8 cellular contexts compared by ENCODE assay signal in genomic region chr11:118571584-118572074, GRCh38. TPM values are rescaled to one million over a fixed set of nuclear protein-coding genes. Genes with fewer than 3 reads are reported as not detected.
DNase-seq lines count a peak whose midpoint lies in the region; ATAC-seq and TF ChIP-seq lines count a peak whose summit lies in the region.
"Not testable (repeated sequence)": the region's sequence is repeated elsewhere in the genome, so short reads cannot be mapped to it uniquely, and the experiment has no call there.

No MANE protein-coding gene starts in this region.

- not testable (repeated sequence) for TF ChIP-seq CTCF in A673 (conservative IDR thresholded peaks at IDR 0.05; ENCODE audit: low read depth, low read length); HL-60 (IDR thresholded peaks at IDR 0.05; ENCODE audit: insufficient read depth, low read length); fibroblast of pulmonary artery (IDR thresholded peaks at IDR 0.05; ENCODE audit: low read length, missing control alignments)

- H2BK15ac ChIP-seq in mesenchymal stem cell (ENCODE audit: low read depth, poor library complexity, severe bottlenecking): not testable (repeated sequence)

- peak; percentile 3 for ATAC-seq in GM19372 (IDR thresholded peaks at IDR 0.05; ENCODE audit: low read depth, unreplicated experiment)
- not testable (repeated sequence) for ATAC-seq in T-helper 17 cell

- peak overlapping the region; percentile 99 for H3K4me3 Mint-ChIP-seq in T-helper 17 cell

- not testable (repeated sequence) for H3K36me3 Mint-ChIP-seq in T-helper 17 cell (ENCODE audit: low read depth)

- 62% methylated on average over 7 of the region's 18 CpGs for WGBS in mesenchymal stem cell

- H3K36me3 ChIP-seq in A673 (ENCODE audit: insufficient read depth, low read length, poor library complexity, severe bottlenecking); mesenchymal stem cell (ENCODE audit: control insufficient read depth in 1 of 2, insufficient read depth in 2 of 2, low read depth in 1 of 2, low read length in 2 of 2): not testable (repeated sequence)

- peaks cover 28% of the 10 kb centered on the region for H3K4me1 ChIP-seq in A673 (ENCODE audit: insufficient read depth, low read length, poor library complexity, severe bottlenecking)
- H3K4me1 ChIP-seq in mesenchymal stem cell (ENCODE audit: control insufficient read depth, insufficient read depth, low read depth, low read length): not testable (repeated sequence)

- peak overlapping the region in 1 of 2 experiments; percentile 54 for H3K18ac ChIP-seq in mesenchymal stem cell (ENCODE audit: low read depth in 1 of 2, low read length in 2 of 2)

- H3K23ac ChIP-seq in mesenchymal stem cell (ENCODE audit: low read length in 2 of 2): not testable (repeated sequence)

- H2BK5ac ChIP-seq in mesenchymal stem cell (ENCODE audit: low read depth, low read length, poor library complexity, severe bottlenecking): not testable (repeated sequence)

- not testable (repeated sequence) for H2BK120ac ChIP-seq in mesenchymal stem cell (ENCODE audit: low read depth, low read length)

- CTCF ChIA-PET in A673 (lab: Charles Lee): not testable (repeated sequence)

- H4K8ac ChIP-seq in mesenchymal stem cell (ENCODE audit: low read length): peak overlapping the region; percentile 80

- not testable (repeated sequence) for H3K4me2 ChIP-seq in mesenchymal stem cell (ENCODE audit: low read length, poor library complexity, severe bottlenecking)

- peak overlapping the region; percentile 100 for H3K9ac ChIP-seq in mesenchymal stem cell (ENCODE audit: low read length)

- H2AK5ac ChIP-seq in mesenchymal stem cell (ENCODE audit: low read length, severe bottlenecking): not testable (repeated sequence)

- peak overlapping the region; percentile 98 for H3K27ac ChIP-seq in A673 (ENCODE audit: low read depth, low read length, poor library complexity, severe bottlenecking)
- peak overlapping the region; percentile 95 for H3K27ac ChIP-seq in HL-60 (replicated peaks)
- not testable (repeated sequence) for H3K27ac ChIP-seq in mesenchymal stem cell (ENCODE audit: low read length, poor library complexity, severe bottlenecking)
- H3K27ac ChIP-seq in skin epidermis: peak overlapping the region in 20 of 21 experiments; percentile 92 to 100 (median 98)

- H3K27me3 ChIP-seq in A673 (replicated peaks; ENCODE audit: insufficient read depth, low read depth, low read length, poor library complexity); HL-60 (ENCODE audit: insufficient read depth, poor library complexity, severe bottlenecking); mesenchymal stem cell (ENCODE audit: control insufficient read depth in 1 of 2, insufficient read depth in 1 of 2, low read length in 2 of 2): not testable (repeated sequence)

- not testable (repeated sequence) for H3K27me3 Mint-ChIP-seq in T-helper 17 cell

- H3K4me3 ChIP-seq in A673 (ENCODE audit: low read depth, low read length, poor library complexity, severe bottlenecking): peak overlapping the region; percentile 100
- peak overlapping the region; percentile 96 for H3K4me3 ChIP-seq in HL-60 (replicated peaks; ENCODE audit: insufficient read depth, low read length)
- H3K4me3 ChIP-seq in fibroblast of pulmonary artery (replicated peaks; ENCODE audit: low read depth, low read length): peak overlapping the region; percentile 97
- H3K4me3 ChIP-seq in mesenchymal stem cell (ENCODE audit: insufficient read depth in 1 of 2, low read depth in 1 of 2, low read length in 2 of 2): peak overlapping the region in 1 of 2 experiments; percentile 85
- H3K4me3 ChIP-seq in skin epidermis: peak overlapping the region; percentile 74 to 98 (median 92)

- not testable (repeated sequence) for H3K9me3 ChIP-seq in A673 (ENCODE audit: low read depth, low read length, poor library complexity, severe bottlenecking); T-helper 17 cell (ENCODE audit: control insufficient read depth, low read length, poor library complexity, severe bottlenecking); mesenchymal stem cell (ENCODE audit: control insufficient read depth, low read length)

- H4K91ac ChIP-seq in mesenchymal stem cell (ENCODE audit: low read length): not testable (repeated sequence)

- H3K79me1 ChIP-seq in mesenchymal stem cell (replicated peaks; ENCODE audit: low read length, poor library complexity, severe bottlenecking): not testable (repeated sequence)

- DNase-seq in A673 (ENCODE audit: low spot score) (peak; percentile 10), HL-60 (ENCODE audit: low read depth in 1 of 2, low spot score in 1 of 2) (peak in 1 of 2 experiments; percentile 3), amniotic epithelial cell (ENCODE audit: low read depth) (peak; percentile 25), mesenchymal stem cell (peak; percentile 50)
- not testable (repeated sequence) for DNase-seq in T-helper 17 cell; fibroblast of pulmonary artery (ENCODE audit: low read depth)

- H2AFZ ChIP-seq in mesenchymal stem cell (ENCODE audit: low read depth, low read length): not testable (repeated sequence)

- H2BK12ac ChIP-seq in mesenchymal stem cell (ENCODE audit: low read length in 2 of 2): not testable (repeated sequence)

- H3K4me1 Mint-ChIP-seq in T-helper 17 cell: peaks cover 31% of the 10 kb centered on the region

- POLR2A ChIA-PET in A673 (lab: Charles Lee; ENCODE audit: low non-redundant PET): interaction anchor here (0.7 kb wide), 1 partner anchor 44 kb away, joined by 10 read pairs; no protein-coding TSS in a partner anchor

- peak overlapping the region; percentile 99 for H3K27ac Mint-ChIP-seq in T-helper 17 cell

- intact Hi-C loops in A673 (cut with micrococcal nuclease; ENCODE audit: unreplicated experiment): not testable (repeated sequence)

- not testable (repeated sequence) for H3K14ac ChIP-seq in mesenchymal stem cell (ENCODE audit: low read length in 2 of 2)

- BruUV-seq in A673 (replicated peaks; lab: Mats Ljungman, UMichigan): TSS peak; percentile 87

- H3K4ac ChIP-seq in mesenchymal stem cell (ENCODE audit: low read depth in 1 of 2, low read length in 2 of 2): not testable (repeated sequence)

RNA-seq across cellular contexts. Expression of gene ARCN1, which starts 0.6 kb away (rescaled TPM):
- total RNA-seq in A673 (2021) (217 and 220 TPM in 2 replicates), T-helper 17 cell (10 to 100 TPM; 86.2 to 87.5 TPM)
- polyA plus RNA-seq in mesenchymal stem cell (2013, experiment 1 of 2): 251 TPM
- 261 TPM for polyA plus RNA-seq in mesenchymal stem cell (2013, experiment 2 of 2)

RNA-seq across cellular contexts. Expression of gene IFT46, which starts 5.9 kb away (rescaled TPM):
- total RNA-seq in A673 (2021) (34.3 and 34.6 TPM in 2 replicates), T-helper 17 cell (1 to 10 TPM; 5.2 to 5.7 TPM)
- 19.2 TPM for polyA plus RNA-seq in mesenchymal stem cell (2013, experiment 1 of 2)
- 18.5 TPM for polyA plus RNA-seq in mesenchymal stem cell (2013, experiment 2 of 2)

RNA-seq across cellular contexts. Expression of gene PHLDB1, which starts 35.8 kb away (rescaled TPM):
- 48.7 and 58.7 TPM in 2 replicates for total RNA-seq in A673 (2021)
- 1 to 10 TPM; 1.8 to 2.6 TPM for total RNA-seq in T-helper 17 cell
- polyA plus RNA-seq in mesenchymal stem cell (2013, experiment 1 of 2): 124 TPM
- 114 TPM for polyA plus RNA-seq in mesenchymal stem cell (2013, experiment 2 of 2)

RNA-seq across cellular contexts. Expression of gene TMEM25, which starts 40.6 kb away (rescaled TPM):
- total RNA-seq in A673 (2021): 13.2 and 13.4 TPM in 2 replicates
- 1 to 10 TPM; 9.2 to 10.0 TPM for total RNA-seq in T-helper 17 cell
- 17.2 TPM for polyA plus RNA-seq in mesenchymal stem cell (2013, experiment 1 of 2)
- polyA plus RNA-seq in mesenchymal stem cell (2013, experiment 2 of 2): 17.5 TPM

RNA-seq across cellular contexts. Expression of gene TTC36, which starts 44.4 kb away (rescaled TPM):
- total RNA-seq in A673 (2021) (0.39 and 1.1 TPM in 2 replicates), T-helper 17 cell (under 1 TPM in 1 of 2 donors, not detected in 1; 0.55 TPM)
- 0.19 TPM for polyA plus RNA-seq in mesenchymal stem cell (2013, experiment 1 of 2)
- 0.16 TPM for polyA plus RNA-seq in mesenchymal stem cell (2013, experiment 2 of 2)

Comparison
In these comparisons a context has a peak if more than half of its experiments do, and no peak if none do; other contexts are left out.
1. RNA of gene PHLDB1, which starts 35.8 kb away (total RNA-seq): 48.7 to 58.7 TPM in A673; 1.8 to 2.6 TPM in T-helper 17 cell; every median in the first group is over 10 times any median in the second.